12 cellular contexts compared by ENCODE assay signal in the genomic region with DNA sequence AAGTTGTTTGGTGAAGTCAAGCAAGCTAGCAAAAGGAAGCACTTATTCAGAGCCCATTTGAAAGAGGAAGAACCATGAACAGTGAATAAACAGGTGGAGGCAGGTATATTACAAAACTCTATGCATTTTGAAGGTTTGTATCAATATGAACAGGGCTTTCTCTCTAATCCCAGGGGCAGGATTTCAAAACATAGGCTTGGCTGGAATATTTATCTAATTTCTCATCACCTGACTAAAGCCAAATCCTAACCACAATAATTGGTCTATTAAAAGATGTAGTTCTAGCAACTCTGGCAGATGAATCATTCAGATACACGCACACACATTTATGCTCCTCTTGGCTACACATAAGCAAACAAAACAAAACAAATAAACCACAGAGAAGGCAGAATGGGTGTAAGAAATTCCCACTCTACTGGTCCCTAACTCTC.
A peak's percentile ranks its signal among the peaks of the same experiment; 100 is the strongest.
DNase-seq lines count a peak whose midpoint lies in the region; ATAC-seq lines count a peak whose summit lies in the region.
"Had no signal": no experiment of that assay in that cellular context is flagged by ENCODE, and none has a peak within 500 bp of the region (broad histone marks: within the 10 kb centered on the region; RNA-seq: fewer than 3 reads in every experiment).

No MANE protein-coding gene starts in this region.

- DNase-seq in AG08396 (ENCODE audit: low spot score) (peak; percentile 68), HT-29 (ENCODE audit: low spot score) (peak; percentile 61), amniotic epithelial cell (ENCODE audit: low read depth) (peak; percentile 86), glomerular visceral epithelial cell (ENCODE audit: extremely low spot score) (peak; percentile 68), NCI-H524 treated with DMSO at 0.1 percent for 48 hours (lab: John Stamatoyannopoulos, UW) (no peak), NCI-H526 treated with DMSO at 0.1 percent for 48 hours (lab: John Stamatoyannopoulos, UW) (no peak)
- DNase-seq: activated CD4-positive, alpha-beta memory T cell treated with anti-CD3 and anti-CD28 coated beads for 36 hours; head of caudate nucleus; NCI-H1105 treated with DMSO at 0.1 percent for 48 hours; stimulated activated naive CD8-positive, alpha-beta T cell treated with anti-CD3 and anti-CD28 coated beads, Interleukin-15, amount 100 ng/mL, for 72 hours had no signal

- no peak for ATAC-seq in HG02610 (IDR thresholded peaks at IDR 0.05; ENCODE audit: unreplicated experiment)
- no peak for ATAC-seq in GM18511 (IDR thresholded peaks at IDR 0.05; ENCODE audit: unreplicated experiment)
- ATAC-seq: stimulated activated naive CD8-positive, alpha-beta T cell treated with anti-CD3 and anti-CD28 coated beads, Interleukin-15, amount 100 ng/mL, for 72 hours had no signal

Comparison
In these comparisons a context has a peak if more than half of its experiments do, and no peak if none do; other contexts are left out.
1. DNase-seq: peak in AG08396 (single experiment), HT-29 (single experiment), amniotic epithelial cell (single experiment) and glomerular visceral epithelial cell (single experiment); none in NCI-H524 treated with DMSO at 0.1 percent for 48 hours (single experiment) and NCI-H526 treated with DMSO at 0.1 percent for 48 hours (single experiment).